1 cellular context compared by ENCODE assay signal in genomic region chr5:56900395-56900794, GRCh38.
TF ChIP-seq lines count a peak whose summit lies in the region.

No MANE protein-coding gene starts in this region.

TF ChIP-seq in K562, 482 proteins besides CTCF, POLR2A, EP300 and RAD21:
- no peak for TF ChIP-seq ETV1 (tag; conservative IDR thresholded peaks at IDR 0.05; ENCODE audit: low read depth)
- TF ChIP-seq GABPB2 (CRISPR knock-in tag; conservative IDR thresholded peaks at IDR 0.05) = no peak
- no peak for TF ChIP-seq NCOA2 (IDR thresholded peaks at IDR 0.05; ENCODE audit: partially characterized antibody in 2 of 2)
- TF ChIP-seq FOSL1 (tag; conservative IDR thresholded peaks at IDR 0.05) = 0 out of 2 replicates have a peak, but pooled peaks have one; percentile 18
- no peak for TF ChIP-seq ZC3H11A (IDR thresholded peaks at IDR 0.05; ENCODE audit: low read depth, low read length)
